Comparison of ENCODE assay signal across 12 cellular contexts in the genomic region with DNA sequence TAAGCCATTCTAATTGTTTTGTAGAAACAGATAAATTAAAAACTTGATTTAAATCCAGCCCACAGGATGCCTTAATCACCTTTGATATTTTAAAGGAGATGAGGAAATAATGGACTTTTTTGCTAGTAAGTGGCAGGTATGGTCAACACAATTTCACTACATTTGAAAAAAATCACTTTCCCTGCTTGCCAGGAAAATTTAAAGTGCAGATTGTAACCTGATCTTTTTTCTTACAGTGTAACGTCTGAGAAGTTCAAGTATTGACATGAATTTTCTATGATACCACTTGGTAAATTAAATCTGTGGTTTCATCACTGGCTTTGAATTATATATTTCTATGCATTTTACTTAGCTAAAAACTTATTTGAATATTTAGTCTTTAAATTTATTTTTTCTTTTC.
DNase-seq lines count a peak whose midpoint lies in the region; FAIRE-seq and TF ChIP-seq lines count a peak whose summit lies in the region.
"Had no signal": no experiment of that assay in that cellular context is flagged by ENCODE, and none has a peak within 500 bp of the region (broad histone marks: within the 10 kb centered on the region; RNA-seq: fewer than 3 reads in every experiment).

No MANE protein-coding gene starts in this region.

- peaks cover 40% of the 10 kb centered on the region for H3K4me1 ChIP-seq in adipocyte (ENCODE audit: control insufficient read depth, insufficient read depth, low read length)
- peaks cover 64% of the 10 kb centered on the region for H3K4me1 ChIP-seq in smooth muscle cell (ENCODE audit: low read depth)

- H3K36me3 ChIP-seq in adipocyte (ENCODE audit: control insufficient read depth, insufficient read depth, low read length, severe bottlenecking) (no peaks in the 10 kb centered on the region), smooth muscle cell (ENCODE audit: low read depth) (no peaks in the 10 kb centered on the region)

- H3F3A ChIP-seq in smooth muscle cell (ENCODE audit: low read depth): peaks cover 23% of the 10 kb centered on the region

- peaks cover 11% of the 10 kb centered on the region for H4K20me1 ChIP-seq in smooth muscle cell (ENCODE audit: low read depth)

- peak overlapping the region; percentile 97 for H3K27ac ChIP-seq in smooth muscle cell (ENCODE audit: low read depth)

- H3K9me3 ChIP-seq in adipocyte (ENCODE audit: control insufficient read depth, low read length): no peaks in the 10 kb centered on the region
- no peaks in the 10 kb centered on the region for H3K9me3 ChIP-seq in smooth muscle cell (replicated peaks; ENCODE audit: low read depth)

- peaks cover 94% of the 10 kb centered on the region for H3K79me2 ChIP-seq in smooth muscle cell (ENCODE audit: low read depth)

- no peak overlapping the region for H2AFZ ChIP-seq in smooth muscle cell (ENCODE audit: low read depth)

- 16% methylated on average over 1 of the region's 1 CpG for WGBS in smooth muscle cell (ENCODE audit: low lambda C conversion rate)

- DNase-seq in NCI-H1092 treated with DMSO at 0.1 percent for 48 hours (lab: John Stamatoyannopoulos, UW) (peak; percentile 4), NCI-H1092 (lab: John Stamatoyannopoulos, UW) (no peak), adipocyte (ENCODE audit: low read depth) (no peak), smooth muscle cell (lab: John Stamatoyannopoulos, UW; ENCODE audit: unreplicated experiment) (no peak), AG08395 (ENCODE audit: low spot score) (no peak), OCI-M2 (lab: John Stamatoyannopoulos, UW; ENCODE audit: unreplicated experiment) (no peak), NCI-H526 treated with DMSO at 0.1 percent for 48 hours (lab: John Stamatoyannopoulos, UW) (no peak)
- DNase-seq: 8988T, COR-L47, NCI-H187 treated with DMSO at 0.1 percent for 48 hours, nephron progenitor cell had no signal

- H3K9ac ChIP-seq in adipocyte (ENCODE audit: low read length) (peak overlapping the region; percentile 61), smooth muscle cell (ENCODE audit: low read depth) (peak overlapping the region; percentile 87)

- H3K4me3 ChIP-seq in adipocyte (ENCODE audit: low read length) (peak overlapping the region; percentile 74), smooth muscle cell (peak overlapping the region; percentile 49)

- H3K27me3 ChIP-seq in adipocyte (replicated peaks; ENCODE audit: control insufficient read depth, insufficient read depth, low read length) (no peaks in the 10 kb centered on the region), smooth muscle cell (ENCODE audit: low read depth) (no peaks in the 10 kb centered on the region)

- peak overlapping the region; percentile 87 for H3K4me2 ChIP-seq in smooth muscle cell

- FAIRE-seq in islet of Langerhans (lab: Jason Lieb, UNC): peak; percentile 30

- no peak for TF ChIP-seq CTCF in smooth muscle cell (IDR thresholded peaks at IDR 0.05; ENCODE audit: borderline replicate concordance, insufficient read depth, poor library complexity, severe bottlenecking)
